Comparison of ENCODE assay signal across 1 cellular context in the genomic region with DNA sequence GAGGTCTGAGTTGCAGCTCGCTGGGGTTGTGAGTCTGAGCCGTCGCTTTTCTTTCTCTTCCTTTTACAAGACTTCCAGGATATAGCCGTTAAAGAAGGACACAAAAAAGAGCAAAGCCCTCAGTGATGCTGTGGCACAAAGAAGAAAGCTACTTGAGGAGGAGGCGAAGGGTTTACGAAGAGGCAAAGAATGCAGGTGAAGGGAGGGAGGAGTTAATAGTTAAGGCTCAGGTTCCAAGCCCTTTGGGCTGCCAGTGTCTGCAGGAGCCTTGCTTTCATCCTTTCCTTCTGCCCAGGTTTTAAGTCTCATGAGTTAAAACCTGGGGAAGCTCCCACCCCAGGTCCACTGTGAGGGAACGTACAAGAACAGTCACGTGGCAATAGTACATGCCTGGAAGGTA.
TF ChIP-seq lines count a peak whose summit lies in the region.

No MANE protein-coding gene starts in this region.

TF ChIP-seq in GM23338, 12 proteins besides CTCF, POLR2A, EP300 and RAD21:
- TF ChIP-seq, protein P1, sequence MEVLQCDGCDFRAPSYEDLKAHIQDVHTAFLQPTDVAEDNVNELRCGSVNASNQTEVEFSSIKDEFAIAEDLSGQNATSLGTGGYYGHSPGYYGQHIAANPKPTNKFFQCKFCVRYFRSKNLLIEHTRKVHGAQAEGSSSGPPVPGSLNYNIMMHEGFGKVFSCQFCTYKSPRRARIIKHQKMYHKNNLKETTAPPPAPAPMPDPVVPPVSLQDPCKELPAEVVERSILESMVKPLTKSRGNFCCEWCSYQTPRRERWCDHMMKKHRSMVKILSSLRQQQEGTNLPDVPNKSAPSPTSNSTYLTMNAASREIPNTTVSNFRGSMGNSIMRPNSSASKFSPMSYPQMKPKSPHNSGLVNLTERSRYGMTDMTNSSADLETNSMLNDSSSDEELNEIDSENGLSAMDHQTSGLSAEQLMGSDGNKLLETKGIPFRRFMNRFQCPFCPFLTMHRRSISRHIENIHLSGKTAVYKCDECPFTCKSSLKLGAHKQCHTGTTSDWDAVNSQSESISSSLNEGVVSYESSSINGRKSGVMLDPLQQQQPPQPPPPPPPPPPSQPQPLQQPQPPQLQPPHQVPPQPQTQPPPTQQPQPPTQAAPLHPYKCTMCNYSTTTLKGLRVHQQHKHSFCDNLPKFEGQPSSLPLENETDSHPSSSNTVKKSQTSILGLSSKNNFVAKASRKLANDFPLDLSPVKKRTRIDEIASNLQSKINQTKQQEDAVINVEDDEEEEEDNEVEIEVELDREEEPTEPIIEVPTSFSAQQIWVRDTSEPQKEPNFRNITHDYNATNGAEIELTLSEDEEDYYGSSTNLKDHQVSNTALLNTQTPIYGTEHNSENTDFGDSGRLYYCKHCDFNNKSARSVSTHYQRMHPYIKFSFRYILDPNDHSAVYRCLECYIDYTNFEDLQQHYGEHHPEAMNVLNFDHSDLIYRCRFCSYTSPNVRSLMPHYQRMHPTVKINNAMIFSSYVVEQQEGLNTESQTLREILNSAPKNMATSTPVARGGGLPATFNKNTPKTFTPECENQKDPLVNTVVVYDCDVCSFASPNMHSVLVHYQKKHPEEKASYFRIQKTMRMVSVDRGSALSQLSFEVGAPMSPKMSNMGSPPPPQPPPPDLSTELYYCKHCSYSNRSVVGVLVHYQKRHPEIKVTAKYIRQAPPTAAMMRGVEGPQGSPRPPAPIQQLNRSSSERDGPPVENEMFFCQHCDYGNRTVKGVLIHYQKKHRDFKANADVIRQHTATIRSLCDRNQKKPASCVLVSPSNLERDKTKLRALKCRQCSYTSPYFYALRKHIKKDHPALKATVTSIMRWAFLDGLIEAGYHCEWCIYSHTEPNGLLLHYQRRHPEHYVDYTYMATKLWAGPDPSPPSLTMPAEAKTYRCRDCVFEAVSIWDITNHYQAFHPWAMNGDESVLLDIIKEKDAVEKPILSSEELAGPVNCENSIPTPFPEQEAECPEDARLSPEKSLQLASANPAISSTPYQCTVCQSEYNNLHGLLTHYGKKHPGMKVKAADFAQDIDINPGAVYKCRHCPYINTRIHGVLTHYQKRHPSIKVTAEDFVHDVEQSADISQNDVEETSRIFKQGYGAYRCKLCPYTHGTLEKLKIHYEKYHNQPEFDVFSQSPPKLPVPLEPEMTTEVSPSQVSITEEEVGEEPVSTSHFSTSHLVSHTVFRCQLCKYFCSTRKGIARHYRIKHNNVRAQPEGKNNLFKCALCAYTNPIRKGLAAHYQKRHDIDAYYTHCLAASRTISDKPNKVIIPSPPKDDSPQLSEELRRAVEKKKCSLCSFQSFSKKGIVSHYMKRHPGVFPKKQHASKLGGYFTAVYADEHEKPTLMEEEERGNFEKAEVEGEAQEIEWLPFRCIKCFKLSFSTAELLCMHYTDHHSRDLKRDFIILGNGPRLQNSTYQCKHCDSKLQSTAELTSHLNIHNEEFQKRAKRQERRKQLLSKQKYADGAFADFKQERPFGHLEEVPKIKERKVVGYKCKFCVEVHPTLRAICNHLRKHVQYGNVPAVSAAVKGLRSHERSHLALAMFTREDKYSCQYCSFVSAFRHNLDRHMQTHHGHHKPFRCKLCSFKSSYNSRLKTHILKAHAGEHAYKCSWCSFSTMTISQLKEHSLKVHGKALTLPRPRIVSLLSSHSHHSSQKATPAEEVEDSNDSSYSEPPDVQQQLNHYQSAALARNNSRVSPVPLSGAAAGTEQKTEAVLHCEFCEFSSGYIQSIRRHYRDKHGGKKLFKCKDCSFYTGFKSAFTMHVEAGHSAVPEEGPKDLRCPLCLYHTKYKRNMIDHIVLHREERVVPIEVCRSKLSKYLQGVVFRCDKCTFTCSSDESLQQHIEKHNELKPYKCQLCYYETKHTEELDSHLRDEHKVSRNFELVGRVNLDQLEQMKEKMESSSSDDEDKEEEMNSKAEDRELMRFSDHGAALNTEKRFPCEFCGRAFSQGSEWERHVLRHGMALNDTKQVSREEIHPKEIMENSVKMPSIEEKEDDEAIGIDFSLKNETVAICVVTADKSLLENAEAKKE (CRISPR knock-in tag; IDR thresholded peaks at IDR 0.05), result peak; percentile 74; the same call in 1 of the 2 replicates
- 0 out of 2 replicates have a peak, but pooled peaks have one; percentile 1 for TF ChIP-seq ZNF331 (CRISPR knock-in tag; IDR thresholded peaks at IDR 0.05; ENCODE audit: low read depth)
- no peak for TF ChIP-seq EZH2phosphoT487 (IDR thresholded peaks at IDR 0.05; ENCODE audit: unreplicated experiment)
TF ChIP-seq in GM23338: peak in this region for 2.
